Comparison of ENCODE assay signal across 8 cellular contexts in genomic region chr7:21941570-21942224, GRCh38. TPM values are rescaled to one million over a fixed set of nuclear protein-coding genes. Genes with fewer than 3 reads are reported as not detected.
DNase-seq lines count a peak whose midpoint lies in the region; ATAC-seq and TF ChIP-seq lines count a peak whose summit lies in the region.

No MANE protein-coding gene starts in this region.

- DNase-seq in AG08396 (ENCODE audit: low spot score) (peak; percentile 41), NB4 (ENCODE audit: low read depth) (peak; percentile 78), epithelial cell of esophagus (ENCODE audit: low read depth) (peak; percentile 72), thyroid gland (no peak), HT-29 (ENCODE audit: low spot score) (no peak), SK-N-DZ (ENCODE audit: low spot score) (no peak)

- no peaks in the 10 kb centered on the region for H3K9me3 ChIP-seq in thyroid gland

- H3K4me1 ChIP-seq in thyroid gland, result peaks cover 16 to 55% of the 10 kb centered on the region in 2 donors

- ATAC-seq in GM19395 (IDR thresholded peaks at IDR 0.05; ENCODE audit: unreplicated experiment) (peak; percentile 14), GM21825 (IDR thresholded peaks at IDR 0.05; ENCODE audit: unreplicated experiment) (no peak)

- no peaks in the 10 kb centered on the region for H3K27me3 ChIP-seq in thyroid gland

- intact Hi-C loops in thyroid gland (cut with DNase I), result no loop called here

- H3K36me3 ChIP-seq in thyroid gland, result no peaks in the 10 kb centered on the region

- WGBS in thyroid gland, 2 donors, result 78 to 86% methylated on average over 4 of the region's 4 CpGs

- peak overlapping the region; percentile 32 for H3K4me3 ChIP-seq in NB4 (ENCODE audit: low read depth, low read length)
- H3K4me3 ChIP-seq in epithelial cell of esophagus (ENCODE audit: low read length), result no peak overlapping the region
- no peak overlapping the region for H3K4me3 ChIP-seq in thyroid gland (replicated peaks in 1 of 3)

- no peak for TF ChIP-seq CTCF in NB4 (IDR thresholded peaks at IDR 0.05; ENCODE audit: low read depth, low read length)
- no peak for TF ChIP-seq CTCF in epithelial cell of esophagus (IDR thresholded peaks at IDR 0.05; ENCODE audit: insufficient read depth, low read depth, low read length, missing control alignments)
- no peak for TF ChIP-seq CTCF in thyroid gland (IDR thresholded peaks at IDR 0.05)

- TF ChIP-seq POLR2A in NB4 (IDR thresholded peaks at IDR 0.05; ENCODE audit: extremely low read depth, insufficient read length) (no peak), thyroid gland (IDR thresholded peaks at IDR 0.05) (no peak)

- H3K27ac ChIP-seq in thyroid gland, result no peak overlapping the region

RNA-seq across cellular contexts. Expression of gene CDCA7L, which starts 4.0 kb away (rescaled TPM):
- 10 to 100 TPM; 23.7 to 56.2 (median 26.0) TPM for total RNA-seq in thyroid gland
- total RNA-seq in HT-29 (2014; rRNA removed; shearing (Covaris generic)), result 54.3 and 62.5 TPM in 2 replicates
- polyA plus RNA-seq in SK-N-DZ (2014; cell fraction: cytosol; rRNA removed), result 18.2 and 32.3 TPM in 2 replicates
- 39.0 and 45.5 TPM in 2 replicates for polyA plus RNA-seq in SK-N-DZ (2014; cell fraction: nucleus; rRNA removed)

Comparison
In these comparisons a context has a peak if more than half of its experiments do, and no peak if none do; other contexts are left out.
1. DNase-seq: peak in AG08396 (single experiment), NB4 (single experiment) and epithelial cell of esophagus (single experiment); none in thyroid gland (0 of 2), HT-29 (single experiment) and SK-N-DZ (single experiment).